In genomic region chr10:60114765-60115586, GRCh38 we compare ENCODE assay signal across 9 cellular contexts.
DNase-seq lines count a peak whose midpoint lies in the region; ATAC-seq, FAIRE-seq and TF ChIP-seq lines count a peak whose summit lies in the region.
"Had no signal": no experiment of that assay in that cellular context is flagged by ENCODE, and none has a peak within 500 bp of the region (broad histone marks: within the 10 kb centered on the region; RNA-seq: fewer than 3 reads in every experiment).

No MANE protein-coding gene starts in this region.

- peak; percentile 73 to 84 (median 74) for TF ChIP-seq CTCF in K562 (IDR thresholded peaks at IDR 0.05 in 2 of 3, conservative IDR thresholded peaks at IDR 0.05 in 1 of 3; ENCODE audit: insufficient read depth in 2 of 3, low read depth in 1 of 3, low read length in 3 of 3)
- peak; percentile 70 for TF ChIP-seq CTCF in type B pancreatic cell (conservative IDR thresholded peaks at IDR 0.05)

- no peak overlapping the region for H3K4me3 Mint-ChIP-seq in type B pancreatic cell
- H3K4me3 Mint-ChIP-seq: central memory CD8-positive, alpha-beta T cell had no signal

- no peaks in the 10 kb centered on the region for H3K79me2 ChIP-seq in K562 (ENCODE audit: control insufficient read depth, insufficient read depth, low read length)

- DNase-seq in SIG-M5 treated with dmso at 0.1 percent for 504 hours (lab: John Stamatoyannopoulos, UW; ENCODE audit: unreplicated experiment) (peak; percentile 15), SIG-M5 (lab: John Stamatoyannopoulos, UW) (no peak), HEK293T (ENCODE audit: extremely low spot score) (peak; percentile 50), NCI-H1694 treated with DMSO at 0.1 percent for 48 hours (lab: John Stamatoyannopoulos, UW) (peak; percentile 39), K562 (ENCODE audit: extremely low read depth in 1 of 4, low spot score in 3 of 4) (peak; percentile 19 to 76 (median 44)), iris pigment epithelial cell (ENCODE audit: low read depth) (peak; percentile 79), type B pancreatic cell (ENCODE audit: extremely low spot score, unreplicated experiment) (no peak), DMS153 (lab: John Stamatoyannopoulos, UW) (no peak)

- H3K4me1 Mint-ChIP-seq in type B pancreatic cell (ENCODE audit: unreplicated experiment): no peaks in the 10 kb centered on the region
- H3K4me1 Mint-ChIP-seq: central memory CD8-positive, alpha-beta T cell had no signal

- ATAC-seq in K562: peak; percentile 92

- peak; percentile 90 for FAIRE-seq in K562 (lab: Jason Lieb, UNC)

- no peak overlapping the region for H3K4me3 ChIP-seq in K562

- H2AFZ ChIP-seq in K562 (ENCODE audit: low read depth, low read length): no peak overlapping the region

- BruUV-seq in K562 (replicated peaks; lab: Mats Ljungman, UMichigan): no TSS peak

- H3K27me3 Mint-ChIP-seq in type B pancreatic cell: no peaks in the 10 kb centered on the region
- H3K27me3 Mint-ChIP-seq: central memory CD8-positive, alpha-beta T cell had no signal

- CTCF ChIA-PET in HEK293T (lab: Yijun Ruan, JAX) (interaction anchor here (0.6 to 4.3 kb wide), 8 partner anchors 18 to 186 kb away, joined by 3 to 27 read pairs (median 4); no protein-coding TSS in a partner anchor), K562 (lab: Yijun Ruan, JAX; ENCODE audit: low intra/inter-chr PET ratio) (interaction anchor here (0.6 to 5.1 kb wide), 7 partner anchors 41 to 319 kb away, joined by 3 to 49 read pairs (median 4); no protein-coding TSS in a partner anchor)

- in situ Hi-C loops in K562 (cut with MboI): loop anchor here (5.0 kb wide), 1 partner anchor 92 kb away; no protein-coding TSS in a partner anchor

- H3K9me1 ChIP-seq in K562 (ENCODE audit: control insufficient read depth, insufficient read depth, low read length): no peaks in the 10 kb centered on the region

- POLR2A ChIA-PET in HEK293T (lab: Yijun Ruan, JAX) (no interaction called here), K562 (lab: Yijun Ruan, JAX) (interaction anchor here (0.5 kb wide), 1 partner anchor 474 kb away, joined by 4 read pairs; no protein-coding TSS in a partner anchor)

- H3K27me3 ChIP-seq in K562 (ENCODE audit: control insufficient read depth in 2 of 2, insufficient read depth in 2 of 2, low read length in 2 of 2): no peaks in the 10 kb centered on the region

- H3K9ac ChIP-seq in K562 (ENCODE audit: insufficient read depth in 1 of 2, low read depth in 2 of 2, low read length in 2 of 2): no peak overlapping the region

- TF ChIP-seq EP300 in K562 (IDR thresholded peaks at IDR 0.05; ENCODE audit: low read length): no peak

- no peaks in the 10 kb centered on the region for H3K4me1 ChIP-seq in K562 (replicated peaks in 1 of 2; ENCODE audit: control insufficient read depth in 2 of 2, insufficient read depth in 2 of 2, low read length in 2 of 2)

- intact Hi-C loops in K562 (cut with micrococcal nuclease): loop anchor here (1.0 kb wide), 2 partner anchors 89 to 93 kb away; no protein-coding TSS in a partner anchor

- H3K36me3 Mint-ChIP-seq in type B pancreatic cell: peaks cover 2% of the 10 kb centered on the region

- no peak for TF ChIP-seq POLR2A in K562 (conservative IDR thresholded peaks at IDR 0.05)

- peak; percentile 88 to 93 for TF ChIP-seq RAD21 in K562 (CRISPR knock-in tag; conservative IDR thresholded peaks at IDR 0.05 in 1 of 2, IDR thresholded peaks at IDR 0.05 in 1 of 2)

- no peak overlapping the region for H3K27ac ChIP-seq in K562 (ENCODE audit: extremely low read depth, low read depth, low read length)

- H3K4me2 ChIP-seq in K562 (ENCODE audit: insufficient read depth, low read length): no peak overlapping the region

- no peaks in the 10 kb centered on the region for H3K9me3 Mint-ChIP-seq in type B pancreatic cell
- H3K9me3 Mint-ChIP-seq: central memory CD8-positive, alpha-beta T cell had no signal

- H3K36me3 ChIP-seq in K562 (ENCODE audit: control insufficient read depth, insufficient read depth, low read length): no peaks in the 10 kb centered on the region

- no peaks in the 10 kb centered on the region for H4K20me1 ChIP-seq in K562 (replicated peaks; ENCODE audit: control insufficient read depth, insufficient read depth, low read length)

- H3K27ac Mint-ChIP-seq in type B pancreatic cell: no peak overlapping the region

- H3K9me3 ChIP-seq in K562 (replicated peaks; ENCODE audit: control insufficient read depth, insufficient read depth, low read depth, low read length): no peaks in the 10 kb centered on the region

- WGBS in K562 (ENCODE audit: insufficient coverage, low coverage, missing lambda C conversion rate): 31% methylated on average over 6 of the region's 6 CpGs

TF ChIP-seq in HEK293T, 16 proteins besides CTCF, POLR2A, EP300 and RAD21:
- TF ChIP-seq NFRKB (IDR thresholded peaks at IDR 0.05): no peak
- no peak for TF ChIP-seq PKNOX1 (IDR thresholded peaks at IDR 0.05)
- no peak for TF ChIP-seq SP1 (IDR thresholded peaks at IDR 0.05)
- no peak for TF ChIP-seq CTBP1 (IDR thresholded peaks at IDR 0.05; ENCODE audit: borderline replicate concordance)
- TF ChIP-seq ARNT (IDR thresholded peaks at IDR 0.05): no peak
TF ChIP-seq in HEK293T: peak in this region for 0.

TF ChIP-seq in K562, 482 proteins besides CTCF, POLR2A, EP300 and RAD21 (continues in another document):
- TF ChIP-seq HMGN3 (IDR thresholded peaks at IDR 0.05; ENCODE audit: borderline replicate concordance, extremely low read depth, insufficient read length, low read depth, low read length) (no peak), OTX1 (CRISPR knock-in tag; IDR thresholded peaks at IDR 0.05) (no peak), RCOR1 (IDR thresholded peaks at IDR 0.05; ENCODE audit: borderline replicate concordance in 1 of 2, low read depth in 2 of 2, low read length in 2 of 2) (peak in 1 of 2 experiments; percentile 47; a peak in 1 of 4 replicates), ERF (CRISPR knock-in tag; IDR thresholded peaks at IDR 0.05) (no peak), HMBOX1 (IDR thresholded peaks at IDR 0.05) (peak; percentile 47), ZFX (CRISPR knock-in tag; IDR thresholded peaks at IDR 0.05) (no peak), PHF8 (IDR thresholded peaks at IDR 0.05; ENCODE audit: borderline replicate concordance, low read length) (no peak), CC2D1A (IDR thresholded peaks at IDR 0.05) (0 out of 2 replicates have a peak, but pooled peaks have one; percentile 61), ZNF134 (CRISPR knock-in tag; conservative IDR thresholded peaks at IDR 0.05) (no peak), ELK1 (CRISPR knock-in tag; IDR thresholded peaks at IDR 0.05) (no peak), GABPB1 (CRISPR knock-in tag; IDR thresholded peaks at IDR 0.05) (no peak), ATF4 (CRISPR knock-in tag; IDR thresholded peaks at IDR 0.05) (no peak), RFX5 (IDR thresholded peaks at IDR 0.05; ENCODE audit: low read depth, low read length) (no peak), NCOA4 (IDR thresholded peaks at IDR 0.05; ENCODE audit: partially characterized antibody) (no peak), ZNF511 (CRISPR knock-in tag; IDR thresholded peaks at IDR 0.05) (no peak)

Comparison
In these comparisons a context has a peak if more than half of its experiments do, and no peak if none do; other contexts are left out.
1. DNase-seq: peak in SIG-M5 treated with dmso at 0.1 percent for 504 hours (single experiment), HEK293T (single experiment), NCI-H1694 treated with DMSO at 0.1 percent for 48 hours (single experiment), K562 (4 of 4) and iris pigment epithelial cell (single experiment); none in SIG-M5 (single experiment), type B pancreatic cell (single experiment) and DMS153 (single experiment).